16 cellular contexts compared by ENCODE assay signal in the genomic region with DNA sequence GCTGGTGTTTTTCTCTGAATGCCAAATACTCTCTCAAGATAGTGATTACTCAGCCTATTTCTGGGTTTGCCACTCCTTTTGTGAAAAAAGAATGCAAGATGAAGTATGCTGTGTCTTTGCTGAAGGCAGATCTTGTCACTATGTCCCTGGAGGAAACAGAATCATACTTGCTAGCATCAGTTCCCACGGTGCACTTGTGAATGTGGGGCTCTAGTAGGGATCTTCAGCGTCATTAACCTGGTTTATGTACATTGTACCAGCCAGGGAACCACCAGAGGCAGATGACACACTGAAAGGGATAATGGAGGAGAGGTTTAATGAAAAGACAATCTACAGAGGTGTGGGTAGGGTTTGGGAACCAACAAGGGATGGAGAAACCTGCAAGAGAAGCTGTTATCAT.
"Had no signal": no experiment of that assay in that cellular context is flagged by ENCODE, and none has a peak within 500 bp of the region (broad histone marks: within the 10 kb centered on the region; RNA-seq: fewer than 3 reads in every experiment).

No MANE protein-coding gene starts in this region.

- H3K27me3 ChIP-seq: foreskin keratinocyte had no signal

- H3K4me1 ChIP-seq: foreskin keratinocyte had no signal

- DNase-seq: activated CD4-positive, alpha-beta memory T cell treated with anti-CD3 and anti-CD28 coated beads, Interleukin-2, amount 10 ng/mL, durations not matched to agents 7 days and 5 days; activated CD4-positive, alpha-beta T cell treated with anti-CD3 and anti-CD28 coated beads for 4 hours; activated CD8-positive, alpha-beta memory T cell treated with anti-CD3 and anti-CD28 coated beads, Interleukin-2, amount 50 U/mL, for 48 hours; activated naive CD4-positive, alpha-beta T cell; activated naive CD8-positive, alpha-beta T cell treated with anti-CD3 and anti-CD28 coated beads, Interleukin-2, amount 10 ng/mL, durations not matched to agents 7 days and 5 days; activated T-cell treated with anti-CD3 and anti-CD28 coated beads, Interleukin-2, amount 50 U/mL, for 72 hours; cortex of kidney; effector memory CD4-positive, alpha-beta T cell; foreskin keratinocyte; left ventricle myocardium superior; posterior cingulate gyrus; retina; stimulated activated CD4-positive, alpha-beta T cell treated with anti-CD3 and anti-CD28 coated beads, Interleukin-2, amount 100 ng/mL, for 48 hours; stimulated activated naive CD4-positive, alpha-beta T cell treated with Interleukin-2 at 50 U/mL for 16 hours; substantia nigra; trophoblast cell had no signal

- H3K27ac ChIP-seq: foreskin keratinocyte had no signal
